Comparison of ENCODE assay signal across 1 cellular context in genomic region chr15:70867911-70868467, GRCh38.
A peak's percentile ranks its signal among the peaks of the same experiment; 100 is the strongest.
TF ChIP-seq lines count a peak whose summit lies in the region.

No MANE protein-coding gene starts in this region.

TF ChIP-seq in SK-N-SH, 30 proteins besides CTCF, POLR2A, EP300 and RAD21 (continued from another document):
- TF ChIP-seq RXRA (IDR thresholded peaks at IDR 0.05; ENCODE audit: borderline replicate concordance, low read depth) (no peak), FOSL2 (IDR thresholded peaks at IDR 0.05; ENCODE audit: borderline replicate concordance, low read depth) (no peak), EZH2phosphoT487 (IDR thresholded peaks at IDR 0.05; ENCODE audit: borderline replicate concordance, low read depth) (no peak), USF1 (IDR thresholded peaks at IDR 0.05; ENCODE audit: borderline replicate concordance, low read depth) (no peak), FOXJ3 (CRISPR knock-in tag; IDR thresholded peaks at IDR 0.05) (no peak), MEF2A (IDR thresholded peaks at IDR 0.05; ENCODE audit: borderline replicate concordance, low read depth) (0 out of 2 replicates have a peak, but pooled peaks have one; percentile 13), MXI1 (IDR thresholded peaks at IDR 0.05; ENCODE audit: low read depth, low read length) (no peak), JUND (IDR thresholded peaks at IDR 0.05) (peak; percentile 35; the same call in 1 of the 2 replicates), TCF12 (IDR thresholded peaks at IDR 0.05) (peak; percentile 93), TEAD4 (IDR thresholded peaks at IDR 0.05; ENCODE audit: borderline replicate concordance, insufficient read depth) (0 out of 2 replicates have a peak, but pooled peaks have one; percentile 34), YY1 (IDR thresholded peaks at IDR 0.05; ENCODE audit: low read depth) (no peak), TAF1 (IDR thresholded peaks at IDR 0.05; ENCODE audit: borderline replicate concordance, low read depth, low read length) (no peak)
